9 cellular contexts compared by ENCODE assay signal in the genomic region with DNA sequence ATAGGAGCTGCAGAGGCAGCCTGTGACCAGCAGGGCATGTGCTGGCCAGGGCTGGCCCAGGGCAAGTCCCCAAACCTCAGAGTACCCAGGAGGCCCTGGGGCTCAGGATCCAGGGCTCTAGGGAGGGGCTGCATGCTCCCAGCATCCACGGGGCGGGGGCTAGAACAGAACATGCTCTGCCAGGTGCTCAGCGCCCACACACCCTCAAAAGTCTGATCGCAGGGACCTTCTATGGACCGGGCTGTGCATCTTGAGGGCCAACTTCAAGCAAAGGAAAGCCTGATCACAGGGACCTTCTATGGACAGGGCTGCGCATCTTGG. TPM values are rescaled to one million over a fixed set of nuclear protein-coding genes. Genes with fewer than 3 reads are reported as not detected.
DNase-seq lines count a peak whose midpoint lies in the region; ATAC-seq and TF ChIP-seq lines count a peak whose summit lies in the region.
"Had no signal": no experiment of that assay in that cellular context is flagged by ENCODE, and none has a peak within 500 bp of the region (broad histone marks: within the 10 kb centered on the region; RNA-seq: fewer than 3 reads in every experiment).

No MANE protein-coding gene starts in this region.

- H3K36me3 ChIP-seq in CD4-positive, alpha-beta memory T cell (ENCODE audit: insufficient read depth, low read length), result no peaks in the 10 kb centered on the region
- H3K36me3 ChIP-seq in Panc1 (ENCODE audit: control insufficient read depth, insufficient read depth, low read length) (no peaks in the 10 kb centered on the region), neuronal stem cell (replicated peaks in 1 of 2; ENCODE audit: control insufficient read depth in 2 of 2, insufficient read depth in 2 of 2, low read length in 2 of 2) (peaks cover 0 to 2% of the 10 kb centered on the region in 2 donors)

- H3K4me1 Mint-ChIP-seq in CD4-positive, alpha-beta memory T cell, result peaks cover 32 to 93% (median 67%) of the 10 kb centered on the region in 4 donors

- peaks cover 79% of the 10 kb centered on the region for H3K4me1 ChIP-seq in CD4-positive, alpha-beta memory T cell (ENCODE audit: insufficient read depth, low read length)
- H3K4me1 ChIP-seq in Panc1 (ENCODE audit: control insufficient read depth, insufficient read depth, low read length) (peaks cover 9% of the 10 kb centered on the region), neuronal stem cell (ENCODE audit: control insufficient read depth in 2 of 2, insufficient read depth in 1 of 2, low read depth in 1 of 2, low read length in 2 of 2) (peaks cover 7 to 9% of the 10 kb centered on the region in 2 donors)

- peak overlapping the region in 6 of 7 donors; percentile 9 to 90 (median 79) for H3K27ac Mint-ChIP-seq in CD4-positive, alpha-beta memory T cell

- POLR2A ChIA-PET in CD4-positive, alpha-beta memory T cell (lab: Charles Lee; ENCODE audit: partially characterized antibody), result interaction anchor here (0.6 to 1.7 kb wide), 5 partner anchors 13 to 101 kb away, joined by 3 to 5 read pairs (median 3); no protein-coding TSS in a partner anchor
- POLR2A ChIA-PET in Panc1 (lab: Charles Lee), result no interaction called here

- H2BK120ac ChIP-seq in neuronal stem cell (ENCODE audit: low read depth, low read length), result no peak overlapping the region

- no peak overlapping the region for H3K14ac ChIP-seq in neuronal stem cell (ENCODE audit: low read length)

- no peak overlapping the region for H2BK5ac ChIP-seq in neuronal stem cell (ENCODE audit: low read length)

- H3K27ac ChIP-seq in CD4-positive, alpha-beta memory T cell (ENCODE audit: low read depth, low read length), result no peak overlapping the region
- H3K27ac ChIP-seq in Panc1 (ENCODE audit: low read length) (no peak overlapping the region), neuronal stem cell (replicated peaks; ENCODE audit: low read length) (no peak overlapping the region)

- no peak overlapping the region for H3K9ac ChIP-seq in neuronal stem cell (ENCODE audit: low read depth, low read length, poor library complexity)

- H3K4me2 ChIP-seq in neuronal stem cell (ENCODE audit: insufficient read depth, low read length, poor library complexity, severe bottlenecking), result no peak overlapping the region

- WGBS in neuronal stem cell (ENCODE audit: extremely low coverage in 2 of 2, insufficient read length in 2 of 2, insufficient replicate concordance in 1 of 2), 2 donors, result no CpG with 5 or more reads among the region's 6 CpGs

- no peaks in the 10 kb centered on the region for H3K27me3 ChIP-seq in CD4-positive, alpha-beta memory T cell (ENCODE audit: insufficient read depth, low read length)
- H3K27me3 ChIP-seq in Panc1 (ENCODE audit: control insufficient read depth, insufficient read depth, low read length) (no peaks in the 10 kb centered on the region), neuronal stem cell (ENCODE audit: control insufficient read depth in 3 of 3, insufficient read depth in 3 of 3, low read depth in 1 of 3, low read length in 3 of 3) (peaks cover 0 to 4% (median 0%) of the 10 kb centered on the region in 3 experiments)

- TF ChIP-seq CTCF in Panc1 (IDR thresholded peaks at IDR 0.05), result no peak

- peaks cover 0 to 4% of the 10 kb centered on the region in 2 donors for H3K36me3 Mint-ChIP-seq in CD4-positive, alpha-beta memory T cell

- no peak overlapping the region for H4K8ac ChIP-seq in neuronal stem cell (ENCODE audit: low read depth, low read length)

- BruUV-seq in Panc1 (replicated peaks; lab: Mats Ljungman, UMichigan), result no TSS peak

- peak overlapping the region; percentile 76 for H2AK5ac ChIP-seq in neuronal stem cell (ENCODE audit: low read depth, low read length)

- H3K23ac ChIP-seq in neuronal stem cell (ENCODE audit: low read depth, low read length, poor library complexity), result no peak overlapping the region

- in situ Hi-C loops in Panc1 (cut with HindIII; ENCODE audit: low pct_unique_long_range_greater_than_20kb, low sequenced_read_pairs), result no loop called here
- in situ Hi-C loops in G401 (cut with HindIII; ENCODE audit: low sequenced_read_pairs), result no loop called here

- no peak overlapping the region for H2BK12ac ChIP-seq in neuronal stem cell (ENCODE audit: low read length)

- H2AFZ ChIP-seq in neuronal stem cell (ENCODE audit: low read length), result no peak overlapping the region

- no peaks in the 10 kb centered on the region for H3K9me3 ChIP-seq in CD4-positive, alpha-beta memory T cell (ENCODE audit: control insufficient read depth in 1 of 2, low read length in 2 of 2)
- H3K9me3 ChIP-seq in Panc1 (ENCODE audit: control insufficient read depth, insufficient read depth, low read depth, low read length) (no peaks in the 10 kb centered on the region), neuronal stem cell (replicated peaks in 1 of 2; ENCODE audit: control insufficient read depth in 2 of 2, insufficient read depth in 1 of 2, low read depth in 1 of 2, low read length in 2 of 2) (no peaks in the 10 kb centered on the region)

- no peak overlapping the region for H4K91ac ChIP-seq in neuronal stem cell (ENCODE audit: low read depth, low read length, poor library complexity)

- H2BK15ac ChIP-seq in neuronal stem cell (ENCODE audit: low read length), result no peak overlapping the region

- H3K4me3 Mint-ChIP-seq in CD4-positive, alpha-beta memory T cell, result no peak overlapping the region

- no peak overlapping the region for H3K4ac ChIP-seq in neuronal stem cell (ENCODE audit: low read length)

- H3K27me3 Mint-ChIP-seq in CD4-positive, alpha-beta memory T cell, result no peaks in the 10 kb centered on the region

- CTCF ChIA-PET in CD4-positive, alpha-beta memory T cell (lab: Charles Lee; ENCODE audit: partially characterized antibody), result interaction anchor here (1.0 to 14.1 kb wide), 4 partner anchors 9 to 358 kb away, joined by 3 to 131 read pairs (median 4); a partner anchor contains a TSS
- CTCF ChIA-PET in Panc1 (lab: Charles Lee), result interaction anchor here (0.5 to 1.0 kb wide), 2 partner anchors 8 to 21 kb away, joined by 4 to 7 read pairs; no protein-coding TSS in a partner anchor

- H3K9me3 Mint-ChIP-seq in CD4-positive, alpha-beta memory T cell, result no peaks in the 10 kb centered on the region

- no peak overlapping the region for H3K18ac ChIP-seq in neuronal stem cell (ENCODE audit: low read length)

- H3K4me3 ChIP-seq in CD4-positive, alpha-beta memory T cell (ENCODE audit: low read length in 2 of 2), result no peak overlapping the region
- H3K4me3 ChIP-seq in Panc1 (ENCODE audit: low read depth in 2 of 2, low read length in 2 of 2), result no peak overlapping the region
- no peak overlapping the region for H3K4me3 ChIP-seq in neuronal stem cell (ENCODE audit: low read length in 2 of 2)

- no peak for DNase-seq in CD4-positive, alpha-beta memory T cell
- DNase-seq in Panc1 (ENCODE audit: low read depth, low spot score), result no peak
- DNase-seq in neuronal stem cell (ENCODE audit: low spot score), result no peak
- DNase-seq in NCI-H187 treated with DMSO at 0.1 percent for 48 hours (lab: John Stamatoyannopoulos, UW), result no peak
- DNase-seq in NCI-H1694 (lab: John Stamatoyannopoulos, UW), result no peak
- no peak for DNase-seq in NCI-H1436 treated with DMSO at 0.1 percent for 48 hours (lab: John Stamatoyannopoulos, UW)
- no peak for DNase-seq in G401 (ENCODE audit: low spot score)
- DNase-seq: NCI-H2029 had no signal

- H3K79me1 ChIP-seq in neuronal stem cell (ENCODE audit: low read depth, low read length), result peaks cover 10% of the 10 kb centered on the region

- ATAC-seq in Panc1, result peak; percentile 64
- peak; percentile 24 for ATAC-seq in esophagus mucosa

- intact Hi-C loops in CD4-positive, alpha-beta memory T cell (cut with micrococcal nuclease), result no loop called here
- intact Hi-C loops in Panc1 (cut with micrococcal nuclease; ENCODE audit: unreplicated experiment), result no loop called here

RNA-seq across cellular contexts. Expression of a gene that starts 33.5 kb away (rescaled TPM):
- 10 to 100 TPM; 34.9 to 35.9 TPM for total RNA-seq in CD4-positive, alpha-beta memory T cell
- 10 to 100 TPM in 1 of 2 donors, 1 to 10 TPM in 1; 6.5 to 16.7 TPM for polyA plus RNA-seq in CD4-positive, alpha-beta memory T cell
- total RNA-seq in Panc1 (2021; ENCODE audit: unreplicated experiment), result 18.6 TPM
- 15.9 TPM for polyA plus RNA-seq in Panc1 (2012; ENCODE audit: insufficient read length)
- 7.5 TPM for total RNA-seq in esophagus mucosa
- polyA plus RNA-seq in neuronal stem cell (2013, experiment 1 of 2), result 5.2 TPM
- polyA plus RNA-seq in neuronal stem cell (2013, experiment 2 of 2), result 5.2 TPM
- total RNA-seq in G401 (2014; rRNA removed; shearing (Covaris generic)), result 15.9 and 16.0 TPM in 2 replicates

RNA-seq across cellular contexts. Expression of a gene that starts 50.4 kb away (rescaled TPM):
- total RNA-seq in CD4-positive, alpha-beta memory T cell, result 10 to 100 TPM; 37.1 to 43.2 TPM
- polyA plus RNA-seq in CD4-positive, alpha-beta memory T cell, result 10 to 100 TPM; 27.5 to 36.3 TPM
- total RNA-seq in Panc1 (2021; ENCODE audit: unreplicated experiment) (351 TPM), esophagus mucosa (8.5 TPM)
- 540 TPM for polyA plus RNA-seq in Panc1 (2012; ENCODE audit: insufficient read length)
- polyA plus RNA-seq in neuronal stem cell (2013, experiment 1 of 2), result 318 TPM
- polyA plus RNA-seq in neuronal stem cell (2013, experiment 2 of 2), result 304 TPM
- 251 and 359 TPM in 2 replicates for total RNA-seq in G401 (2014; rRNA removed; shearing (Covaris generic))

RNA-seq across cellular contexts. Expression of a gene that starts 55.0 kb away (rescaled TPM):
- 100 to 1,000 TPM; 231 to 249 TPM for total RNA-seq in CD4-positive, alpha-beta memory T cell
- 100 to 1,000 TPM in 1 of 2 donors, 10 to 100 TPM in 1; 82.4 to 130 TPM for polyA plus RNA-seq in CD4-positive, alpha-beta memory T cell
- total RNA-seq in Panc1 (2021; ENCODE audit: unreplicated experiment) (182 TPM), esophagus mucosa (125 TPM)
- 479 TPM for polyA plus RNA-seq in Panc1 (2012; ENCODE audit: insufficient read length)
- 215 TPM for polyA plus RNA-seq in neuronal stem cell (2013, experiment 1 of 2)
- 207 TPM for polyA plus RNA-seq in neuronal stem cell (2013, experiment 2 of 2)
- total RNA-seq in G401 (2014; rRNA removed; shearing (Covaris generic)), result 404 and 484 TPM in 2 replicates
